Comparison of ENCODE assay signal across 15 cellular contexts in the genomic region with DNA sequence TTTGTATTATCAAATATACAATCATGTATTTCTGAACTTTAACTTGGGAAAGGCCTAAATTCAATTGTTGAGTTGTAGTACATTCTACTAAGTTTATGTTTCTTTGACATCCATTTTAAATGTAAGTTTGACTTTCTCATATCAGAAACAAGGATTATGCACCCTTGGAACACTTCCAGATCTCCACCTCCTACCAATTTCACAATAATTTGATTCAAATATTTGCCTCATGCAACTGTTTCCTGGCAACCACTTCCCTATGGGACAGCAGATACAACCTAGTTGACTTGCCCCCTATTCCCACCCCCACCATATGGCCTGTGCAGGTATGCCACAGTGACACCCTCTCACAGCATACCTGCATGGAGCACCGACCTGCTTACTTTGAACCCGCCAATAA.
DNase-seq lines count a peak whose midpoint lies in the region; ATAC-seq and TF ChIP-seq lines count a peak whose summit lies in the region.
"Had no signal": no experiment of that assay in that cellular context is flagged by ENCODE, and none has a peak within 500 bp of the region (broad histone marks: within the 10 kb centered on the region; RNA-seq: fewer than 3 reads in every experiment).

No MANE protein-coding gene starts in this region.

- POLR2A ChIA-PET in HEK293T (lab: Yijun Ruan, JAX) = no interaction called here

- DNase-seq in DMS53 (lab: John Stamatoyannopoulos, UW) = peak; percentile 12
- DNase-seq in DMS53 treated with DMSO at 0.1 percent for 48 hours (lab: John Stamatoyannopoulos, UW; ENCODE audit: unreplicated experiment) = no peak
- peak; percentile 29 for DNase-seq in LHCN-M2 (ENCODE audit: low read depth)
- peak; percentile 60 for DNase-seq in amniotic epithelial cell (ENCODE audit: low read depth)
- peak; percentile 26 for DNase-seq in fibroblast of peridontal ligament (ENCODE audit: extremely low read depth)
- no peak for DNase-seq in NCI-H2171 treated with DMSO at 0.1 percent for 48 hours (lab: John Stamatoyannopoulos, UW)
- DNase-seq in HEK293T (ENCODE audit: extremely low spot score) = no peak
- DNase-seq: 8988T; AML-193; Caco-2; CD8-positive, alpha-beta memory T cell; DMS79 treated with DMSO at 0.1 percent for 48 hours; EL; HCEC 1CT had no signal

- no peak for ATAC-seq in GM19397 (IDR thresholded peaks at IDR 0.05; ENCODE audit: unreplicated experiment)

- CTCF ChIA-PET in HEK293T (lab: Yijun Ruan, JAX) = no interaction called here

TF ChIP-seq in HEK293T, 16 proteins besides CTCF, POLR2A, EP300 and RAD21:
- TF ChIP-seq ARNT (IDR thresholded peaks at IDR 0.05) (no peak), FOXK2 (IDR thresholded peaks at IDR 0.05) (no peak), L3MBTL2 (conservative IDR thresholded peaks at IDR 0.05) (no peak), LEF1 (IDR thresholded peaks at IDR 0.05; ENCODE audit: borderline replicate concordance) (no peak), BHLHE40 (IDR thresholded peaks at IDR 0.05; ENCODE audit: borderline replicate concordance) (no peak), ELF4 (IDR thresholded peaks at IDR 0.05) (no peak), SP1 (IDR thresholded peaks at IDR 0.05) (no peak), CTBP1 (IDR thresholded peaks at IDR 0.05; ENCODE audit: borderline replicate concordance) (no peak), NFRKB (IDR thresholded peaks at IDR 0.05) (no peak), HDGF (IDR thresholded peaks at IDR 0.05; ENCODE audit: borderline replicate concordance) (no peak), SUZ12 (IDR thresholded peaks at IDR 0.05) (no peak), TARDBP (IDR thresholded peaks at IDR 0.05) (no peak), FOXM1 (IDR thresholded peaks at IDR 0.05; ENCODE audit: borderline replicate concordance) (no peak), ZNF384 (IDR thresholded peaks at IDR 0.05) (no peak), FOXA1 (IDR thresholded peaks at IDR 0.05) (no peak)
- TF ChIP-seq, protein P1, sequence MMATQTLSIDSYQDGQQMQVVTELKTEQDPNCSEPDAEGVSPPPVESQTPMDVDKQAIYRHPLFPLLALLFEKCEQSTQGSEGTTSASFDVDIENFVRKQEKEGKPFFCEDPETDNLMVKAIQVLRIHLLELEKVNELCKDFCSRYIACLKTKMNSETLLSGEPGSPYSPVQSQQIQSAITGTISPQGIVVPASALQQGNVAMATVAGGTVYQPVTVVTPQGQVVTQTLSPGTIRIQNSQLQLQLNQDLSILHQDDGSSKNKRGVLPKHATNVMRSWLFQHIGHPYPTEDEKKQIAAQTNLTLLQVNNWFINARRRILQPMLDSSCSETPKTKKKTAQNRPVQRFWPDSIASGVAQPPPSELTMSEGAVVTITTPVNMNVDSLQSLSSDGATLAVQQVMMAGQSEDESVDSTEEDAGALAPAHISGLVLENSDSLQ (IDR thresholded peaks at IDR 0.05) = no peak

Comparison
In these comparisons a context has a peak if more than half of its experiments do, and no peak if none do; other contexts are left out.
1. DNase-seq: peak in DMS53 (single experiment), LHCN-M2 (single experiment), amniotic epithelial cell (single experiment) and fibroblast of peridontal ligament (single experiment); none in DMS53 treated with DMSO at 0.1 percent for 48 hours (single experiment), NCI-H2171 treated with DMSO at 0.1 percent for 48 hours (single experiment) and HEK293T (single experiment).